ENCODE assay signal across 1 cellular context in the genomic region with DNA sequence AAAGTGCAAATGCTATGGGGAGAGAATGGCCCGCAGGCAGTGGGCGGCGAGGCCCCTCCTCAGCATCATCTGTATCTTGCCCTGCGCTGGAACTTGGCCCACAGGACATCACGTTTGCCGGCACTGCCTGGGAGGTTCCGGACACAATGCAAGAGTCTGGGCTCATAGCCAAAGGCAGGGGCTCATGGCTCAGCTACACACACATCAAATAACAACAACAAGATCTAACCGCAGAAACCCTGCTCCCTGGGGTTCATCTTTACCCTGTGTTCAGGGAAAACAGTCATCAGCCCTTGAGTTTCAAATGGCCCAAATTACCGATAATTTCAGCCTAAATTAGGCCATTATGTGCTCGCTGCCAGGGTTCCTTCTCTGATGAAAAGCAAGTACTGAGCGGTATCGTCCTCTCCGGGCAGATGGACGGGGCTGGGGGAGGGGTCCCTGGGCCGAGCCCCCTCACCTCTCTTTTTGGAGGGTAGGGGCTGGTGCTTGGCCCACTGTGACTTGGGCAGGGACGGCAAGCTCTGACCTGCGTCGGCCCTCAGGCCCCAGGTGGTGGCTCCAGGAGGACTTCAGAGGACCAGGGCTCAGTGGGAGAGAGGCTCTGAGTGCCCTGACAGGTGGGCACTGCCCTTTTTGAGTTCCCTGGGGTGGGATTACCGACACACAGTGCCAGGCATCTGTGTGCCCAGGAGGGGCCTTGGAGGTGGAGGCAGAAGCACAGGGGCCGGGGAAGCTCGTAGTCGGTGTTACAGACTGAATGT.
TF ChIP-seq lines count a peak whose summit lies in the region.

No MANE protein-coding gene starts in this region.

TF ChIP-seq in Ishikawa, 13 proteins besides CTCF, POLR2A, EP300 and RAD21 (continued from another document):
- TF ChIP-seq, protein P1, sequence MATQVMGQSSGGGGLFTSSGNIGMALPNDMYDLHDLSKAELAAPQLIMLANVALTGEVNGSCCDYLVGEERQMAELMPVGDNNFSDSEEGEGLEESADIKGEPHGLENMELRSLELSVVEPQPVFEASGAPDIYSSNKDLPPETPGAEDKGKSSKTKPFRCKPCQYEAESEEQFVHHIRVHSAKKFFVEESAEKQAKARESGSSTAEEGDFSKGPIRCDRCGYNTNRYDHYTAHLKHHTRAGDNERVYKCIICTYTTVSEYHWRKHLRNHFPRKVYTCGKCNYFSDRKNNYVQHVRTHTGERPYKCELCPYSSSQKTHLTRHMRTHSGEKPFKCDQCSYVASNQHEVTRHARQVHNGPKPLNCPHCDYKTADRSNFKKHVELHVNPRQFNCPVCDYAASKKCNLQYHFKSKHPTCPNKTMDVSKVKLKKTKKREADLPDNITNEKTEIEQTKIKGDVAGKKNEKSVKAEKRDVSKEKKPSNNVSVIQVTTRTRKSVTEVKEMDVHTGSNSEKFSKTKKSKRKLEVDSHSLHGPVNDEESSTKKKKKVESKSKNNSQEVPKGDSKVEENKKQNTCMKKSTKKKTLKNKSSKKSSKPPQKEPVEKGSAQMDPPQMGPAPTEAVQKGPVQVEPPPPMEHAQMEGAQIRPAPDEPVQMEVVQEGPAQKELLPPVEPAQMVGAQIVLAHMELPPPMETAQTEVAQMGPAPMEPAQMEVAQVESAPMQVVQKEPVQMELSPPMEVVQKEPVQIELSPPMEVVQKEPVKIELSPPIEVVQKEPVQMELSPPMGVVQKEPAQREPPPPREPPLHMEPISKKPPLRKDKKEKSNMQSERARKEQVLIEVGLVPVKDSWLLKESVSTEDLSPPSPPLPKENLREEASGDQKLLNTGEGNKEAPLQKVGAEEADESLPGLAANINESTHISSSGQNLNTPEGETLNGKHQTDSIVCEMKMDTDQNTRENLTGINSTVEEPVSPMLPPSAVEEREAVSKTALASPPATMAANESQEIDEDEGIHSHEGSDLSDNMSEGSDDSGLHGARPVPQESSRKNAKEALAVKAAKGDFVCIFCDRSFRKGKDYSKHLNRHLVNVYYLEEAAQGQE (IDR thresholded peaks at IDR 0.05; ENCODE audit: low read depth): no peak
- TF ChIP-seq NFIC (IDR thresholded peaks at IDR 0.05) (peak; percentile 92), MAX (IDR thresholded peaks at IDR 0.05) (no peak), EGR1 (IDR thresholded peaks at IDR 0.05) (no peak), YY1 (IDR thresholded peaks at IDR 0.05; ENCODE audit: low read depth) (no peak)
